2 cellular contexts compared by ENCODE assay signal in the genomic region with DNA sequence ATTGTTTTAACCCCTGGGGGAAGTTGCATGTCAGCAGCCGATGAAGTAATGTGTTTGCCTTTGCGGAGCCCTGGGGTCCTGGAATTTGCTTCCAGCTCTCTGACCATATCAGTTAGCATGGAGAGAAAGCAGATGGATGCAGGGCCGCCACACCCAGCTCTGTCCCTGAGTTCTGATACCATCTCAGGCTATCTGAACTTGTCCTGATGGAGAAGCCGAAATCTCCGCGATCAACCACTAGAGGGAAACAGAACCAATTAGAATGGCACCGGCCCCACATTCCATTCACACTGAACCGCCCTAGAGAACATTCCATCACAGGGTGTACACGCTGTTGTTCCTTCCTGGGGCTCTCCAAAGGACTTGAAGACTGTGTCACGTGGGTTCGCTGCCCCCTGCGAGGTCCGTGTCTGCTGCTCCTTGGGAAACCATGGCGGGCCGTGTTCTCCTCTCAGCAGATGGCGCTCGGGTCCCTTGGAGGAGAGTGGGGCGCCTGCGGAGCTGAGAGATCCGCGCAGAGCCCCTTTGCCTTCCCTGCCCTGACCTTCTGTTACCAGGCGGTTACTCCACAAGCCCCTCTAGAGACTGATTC.
TF ChIP-seq lines count a peak whose summit lies in the region.

No MANE protein-coding gene starts in this region.

TF ChIP-seq in WTC11, 78 proteins besides CTCF, POLR2A, EP300 and RAD21 (continued from another document):
- TF ChIP-seq HMGXB4 (CRISPR knock-in tag; IDR thresholded peaks at IDR 0.05): 0 out of 2 replicates have a peak, but pooled peaks have one; percentile 41
- TF ChIP-seq E2F1 (CRISPR knock-in tag; IDR thresholded peaks at IDR 0.05): no peak
- TF ChIP-seq FOXK1 (CRISPR knock-in tag; IDR thresholded peaks at IDR 0.05): no peak
- TF ChIP-seq, protein P1, sequence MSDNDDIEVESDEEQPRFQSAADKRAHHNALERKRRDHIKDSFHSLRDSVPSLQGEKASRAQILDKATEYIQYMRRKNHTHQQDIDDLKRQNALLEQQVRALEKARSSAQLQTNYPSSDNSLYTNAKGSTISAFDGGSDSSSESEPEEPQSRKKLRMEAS (CRISPR knock-in tag; IDR thresholded peaks at IDR 0.05): peak; percentile 71; the same call in 1 of the 2 replicates
- 0 out of 2 replicates have a peak, but pooled peaks have one; percentile 7 for TF ChIP-seq ZNF121 (CRISPR knock-in tag; IDR thresholded peaks at IDR 0.05)
- TF ChIP-seq ATF2 (CRISPR knock-in tag; IDR thresholded peaks at IDR 0.05; ENCODE audit: borderline replicate concordance, low read depth): no peak
- no peak for TF ChIP-seq NR2C2 (CRISPR knock-in tag; IDR thresholded peaks at IDR 0.05)

TF ChIP-seq in H1, 55 proteins besides CTCF, POLR2A, EP300 and RAD21 (continued from another document):
- TF ChIP-seq, protein P2, sequence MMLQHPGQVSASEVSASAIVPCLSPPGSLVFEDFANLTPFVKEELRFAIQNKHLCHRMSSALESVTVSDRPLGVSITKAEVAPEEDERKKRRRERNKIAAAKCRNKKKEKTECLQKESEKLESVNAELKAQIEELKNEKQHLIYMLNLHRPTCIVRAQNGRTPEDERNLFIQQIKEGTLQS (IDR thresholded peaks at IDR 0.05; ENCODE audit: insufficient read depth, low read depth, low read length): no peak
- TF ChIP-seq BACH1 (IDR thresholded peaks at IDR 0.05; ENCODE audit: low read length) (0 out of 2 replicates have a peak, but pooled peaks have one; percentile 8), SP4 (IDR thresholded peaks at IDR 0.05; ENCODE audit: low read length) (no peak), RFX5 (IDR thresholded peaks at IDR 0.05; ENCODE audit: borderline replicate concordance, low read depth, low read length) (no peak), MAFK (IDR thresholded peaks at IDR 0.05; ENCODE audit: low read depth, low read length) (no peak), CHD2 (IDR thresholded peaks at IDR 0.05; ENCODE audit: low read length) (no peak), HDAC6 (IDR thresholded peaks at IDR 0.05; ENCODE audit: low read depth, low read length) (no peak), SIN3A (conservative IDR thresholded peaks at IDR 0.05 in 1 of 2, IDR thresholded peaks at IDR 0.05 in 1 of 2; ENCODE audit: low read depth in 1 of 2, low read length in 2 of 2) (0 out of 4 replicates have a peak, but pooled peaks of 1 of the 2 experiments have one; percentile 33), CEBPB (IDR thresholded peaks at IDR 0.05; ENCODE audit: low read depth, low read length) (no peak), USF2 (IDR thresholded peaks at IDR 0.05; ENCODE audit: low read length) (peak; percentile 83), ASH2L (IDR thresholded peaks at IDR 0.05; ENCODE audit: low read length) (no peak), YY1 (IDR thresholded peaks at IDR 0.05; ENCODE audit: low read depth, low read length) (peak; percentile 40), BCL11A (IDR thresholded peaks at IDR 0.05; ENCODE audit: low read depth in 2 of 2, low read length in 2 of 2) (no peak), RNF2 (IDR thresholded peaks at IDR 0.05; ENCODE audit: borderline replicate concordance, low read depth, low read length, missing control alignments, poor library complexity, severe bottlenecking) (no peak), CBX8 (IDR thresholded peaks at IDR 0.05; ENCODE audit: borderline replicate concordance, low read depth, low read length) (no peak), JUND (IDR thresholded peaks at IDR 0.05; ENCODE audit: low read length) (no peak), JUN (IDR thresholded peaks at IDR 0.05; ENCODE audit: low read depth, low read length) (no peak), ZNF274 (IDR thresholded peaks at IDR 0.05; ENCODE audit: borderline replicate concordance, extremely low read depth, low read length) (no peak), RBBP5 (IDR thresholded peaks at IDR 0.05; ENCODE audit: borderline replicate concordance, low read depth, low read length) (no peak)
